Comparison of ENCODE assay signal across 8 cellular contexts in genomic region chr10:68901106-68901927, GRCh38. TPM values are rescaled to one million over a fixed set of nuclear protein-coding genes. Genes with fewer than 3 reads are reported as not detected.
DNase-seq lines count a peak whose midpoint lies in the region; ATAC-seq and TF ChIP-seq lines count a peak whose summit lies in the region.

Gene DDX50, plus strand, starts transcription at chr10:68901315. Its CDS starts 70 bp downstream, at chr10:68901385.

- peak within 1 kb of the TSS; percentile 92 for H3K27ac ChIP-seq in GM23338 (ENCODE audit: low read depth)

- peak; percentile 95 for ATAC-seq in GM23338
- ATAC-seq in naive B cell (ENCODE audit: low read depth in 2 of 2): peak; percentile 90 to 92
- ATAC-seq in stimulated activated naive B cell treated with anti-CD40 and anti-IgM and Interleukin-4, amounts not matched to agents 10 μg/mL and 1 μg/mL and 100 μg/mL, for 72 hours (replicated peaks): peak; percentile 96

- 0 out of 2 replicates have a peak, but pooled peaks cover 8% of the 10 kb centered on the region for H3F3A ChIP-seq in GM23338 (replicated peaks; ENCODE audit: low read depth)

- TF ChIP-seq CTCF in GM23338 (conservative IDR thresholded peaks at IDR 0.05; ENCODE audit: low read depth in 2 of 2): no peak

- H2AFZ ChIP-seq in GM23338: peak within 1 kb of the TSS; percentile 30

- H3K4me3 Mint-ChIP-seq in GM23338 (peak within 1 kb of the TSS; percentile 93), naive B cell (peak within 1 kb of the TSS; percentile 98 to 100 (median 99))
- peak within 1 kb of the TSS; percentile 99 to 100 for H3K4me3 Mint-ChIP-seq in stimulated activated naive B cell treated with anti-CD40 and anti-IgM and Interleukin-4, amounts not matched to agents 10 μg/mL and 1 μg/mL and 100 μg/mL, for 72 hours

- H3K4me1 ChIP-seq in GM23338 (ENCODE audit: insufficient read depth): peaks cover 11% of the 10 kb centered on the region; the same call in 1 of the 2 replicates

- H3K4me2 ChIP-seq in GM23338: peak within 1 kb of the TSS; percentile 92

- peaks cover 16% of the 10 kb centered on the region for H3K4me1 Mint-ChIP-seq in GM23338
- peaks cover 26 to 45% (median 40%) of the 10 kb centered on the region in 3 donors for H3K4me1 Mint-ChIP-seq in naive B cell
- H3K4me1 Mint-ChIP-seq in stimulated activated naive B cell treated with anti-CD40 and anti-IgM and Interleukin-4, amounts not matched to agents 10 μg/mL and 1 μg/mL and 100 μg/mL, for 72 hours: peaks cover 17 to 44% of the 10 kb centered on the region in 2 donors

- H3K27me3 Mint-ChIP-seq in GM23338 (ENCODE audit: insufficient read depth, low read depth, poor library complexity): peaks cover 10% of the 10 kb centered on the region
- H3K27me3 Mint-ChIP-seq in naive B cell: peaks cover 0 to 8% (median 4%) of the 10 kb centered on the region in 3 donors
- peaks cover 9 to 14% of the 10 kb centered on the region in 2 donors for H3K27me3 Mint-ChIP-seq in stimulated activated naive B cell treated with anti-CD40 and anti-IgM and Interleukin-4, amounts not matched to agents 10 μg/mL and 1 μg/mL and 100 μg/mL, for 72 hours

- DNase-seq in Daoy (ENCODE audit: low read depth) (peak; percentile 96), GM23338 (ENCODE audit: low spot score) (peak; percentile 100), LHCN-M2 (ENCODE audit: low read depth) (peak; percentile 100), RPMI8226 (peak; percentile 92), fibroblast of gingiva (ENCODE audit: low read depth) (peak; percentile 98), naive B cell (peak; percentile 95)
- DNase-seq in activated T-helper 1 cell treated with anti-CD3 and anti-CD28 coated beads, Interleukin-2, amount 50 U/mL, for 16 hours (ENCODE audit: low read depth in 1 of 2, low spot score in 1 of 2): peak; percentile 85 to 90
- peak; percentile 96 for DNase-seq in stimulated activated naive B cell treated with anti-CD40 and anti-IgM and Interleukin-4, amounts not matched to agents 10 μg/mL and 1 μg/mL and 100 μg/mL, for 72 hours

- H3K9me3 Mint-ChIP-seq in GM23338: no peaks in the 10 kb centered on the region
- no peaks in the 10 kb centered on the region for H3K9me3 Mint-ChIP-seq in naive B cell
- H3K9me3 Mint-ChIP-seq in stimulated activated naive B cell treated with anti-CD40 and anti-IgM and Interleukin-4, amounts not matched to agents 10 μg/mL and 1 μg/mL and 100 μg/mL, for 72 hours: no peaks in the 10 kb centered on the region

- H3K27me3 ChIP-seq in GM23338 (ENCODE audit: insufficient read depth): no peaks in the 10 kb centered on the region

- no peaks in the 10 kb centered on the region for H3K9me2 ChIP-seq in GM23338 (ENCODE audit: insufficient read depth)

- H3K27ac Mint-ChIP-seq in GM23338 (peak within 1 kb of the TSS; percentile 97), naive B cell (peak within 1 kb of the TSS; percentile 98 to 100 (median 100))
- peak within 1 kb of the TSS; percentile 100 for H3K27ac Mint-ChIP-seq in stimulated activated naive B cell treated with anti-CD40 and anti-IgM and Interleukin-4, amounts not matched to agents 10 μg/mL and 1 μg/mL and 100 μg/mL, for 72 hours

- H3K36me3 Mint-ChIP-seq in GM23338 (ENCODE audit: low read depth) (peaks cover 2% of the 10 kb centered on the region), naive B cell (peaks cover 3 to 6% of the 10 kb centered on the region in 2 donors)
- peaks cover 19 to 20% of the 10 kb centered on the region in 2 donors for H3K36me3 Mint-ChIP-seq in stimulated activated naive B cell treated with anti-CD40 and anti-IgM and Interleukin-4, amounts not matched to agents 10 μg/mL and 1 μg/mL and 100 μg/mL, for 72 hours

- H3K36me3 ChIP-seq in GM23338 (ENCODE audit: insufficient read depth): no peaks in the 10 kb centered on the region

- H4K20me1 ChIP-seq in GM23338 (replicated peaks; ENCODE audit: insufficient read depth): peaks cover 6% of the 10 kb centered on the region

- H3K4me3 ChIP-seq in GM23338: peak within 1 kb of the TSS; percentile 89

- peaks cover 45% of the 10 kb centered on the region for H3K79me2 ChIP-seq in GM23338 (replicated peaks; ENCODE audit: insufficient read depth)

TF ChIP-seq in GM23338, 12 proteins besides CTCF, POLR2A, EP300 and RAD21:
- TF ChIP-seq EZH2 (IDR thresholded peaks at IDR 0.05; ENCODE audit: low read depth, unreplicated experiment) (no peak), CREB1 (CRISPR knock-in tag; IDR thresholded peaks at IDR 0.05; ENCODE audit: low read depth) (peak; percentile 92), ETS1 (IDR thresholded peaks at IDR 0.05) (peak; percentile 55; the same call in 1 of the 2 replicates), POLR2AphosphoS5 (IDR thresholded peaks at IDR 0.05; ENCODE audit: low read depth) (peak; percentile 87), ZNF331 (CRISPR knock-in tag; IDR thresholded peaks at IDR 0.05; ENCODE audit: low read depth) (0 out of 2 replicates have a peak, but pooled peaks have one; percentile 9), ZNF462 (CRISPR knock-in tag; IDR thresholded peaks at IDR 0.05) (no peak)

RNA-seq across cellular contexts. Expression of gene DDX50, which starts in this region (rescaled TPM):
- 44.9 and 47.9 TPM in 2 replicates for total RNA-seq in Daoy (2014; rRNA removed; shearing (Covaris generic))
- 37.2 and 38.9 TPM in 2 replicates for total RNA-seq in GM23338 (2014; rRNA removed; shearing (Covaris generic))
- polyA plus RNA-seq in GM23338 (2016; fragmentation: Nextera tagmentation; extraction: Ambion mirVana) (33.0 and 37.2 TPM in 2 replicates), naive B cell (ENCODE audit: low read depth in 6 of 6) (10 to 100 TPM; 29.1 to 59.3 (median 32.6) TPM)
- 58.5 and 66.2 TPM in 2 replicates for total RNA-seq in LHCN-M2 (2014; rRNA removed)
- 25.8 TPM for polyA plus RNA-seq in LHCN-M2 (2012)

Comparison
In these comparisons a context has a peak if more than half of its experiments do, and no peak if none do; other contexts are left out.
1. Peak in every context shown above with its lines: DNase-seq, ATAC-seq, H3K4me3 ChIP-seq and H3K27ac ChIP-seq.